In the genomic region with DNA sequence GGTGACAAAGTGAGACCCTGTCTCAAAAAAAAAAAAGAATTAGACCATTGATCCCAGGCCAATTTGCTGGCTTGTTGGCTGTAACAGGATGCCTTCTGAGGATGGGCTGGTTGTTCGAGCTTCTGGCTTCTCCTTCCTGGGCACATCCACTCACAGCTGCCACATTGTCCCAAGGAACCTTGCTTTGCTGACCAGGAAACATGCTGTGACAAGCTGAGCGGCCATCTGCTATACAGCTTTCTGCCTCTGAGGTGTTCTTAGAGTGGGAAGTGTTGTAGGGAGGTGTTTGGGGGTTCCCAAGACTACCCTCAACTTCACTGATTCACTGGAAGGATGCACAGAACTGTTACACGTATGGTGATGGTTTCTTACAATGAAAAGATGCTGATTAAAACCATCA, we compare ENCODE assay signal across 1 cellular context.
A peak's percentile ranks its signal among the peaks of the same experiment; 100 is the strongest.
TF ChIP-seq lines count a peak whose summit lies in the region.

No MANE protein-coding gene starts in this region.

TF ChIP-seq in K562, 482 proteins besides CTCF, POLR2A, EP300 and RAD21:
- no peak for TF ChIP-seq ZBTB26 (CRISPR knock-in tag; IDR thresholded peaks at IDR 0.05)
- 0 out of 2 replicates have a peak, but pooled peaks have one; percentile 30 for TF ChIP-seq HDAC8 (tag; IDR thresholded peaks at IDR 0.05)
- no peak for TF ChIP-seq ZNF583 (CRISPR knock-in tag; IDR thresholded peaks at IDR 0.05)
- TF ChIP-seq MAFK (IDR thresholded peaks at IDR 0.05; ENCODE audit: low read length), result peak; percentile 2; the same call in 1 of the 2 replicates
